ENCODE assay signal across 12 cellular contexts in genomic region chr1:204726478-204726877, GRCh38. TPM values are rescaled to one million over a fixed set of nuclear protein-coding genes. Genes with fewer than 3 reads are reported as not detected.
DNase-seq lines count a peak whose midpoint lies in the region; ATAC-seq and TF ChIP-seq lines count a peak whose summit lies in the region.
"Had no signal": no experiment of that assay in that cellular context is flagged by ENCODE, and none has a peak within 500 bp of the region (broad histone marks: within the 10 kb centered on the region; RNA-seq: fewer than 3 reads in every experiment).

No MANE protein-coding gene starts in this region.

- H3K4me1 ChIP-seq in CD8-positive, alpha-beta memory T cell (ENCODE audit: insufficient read depth, low read length), result no peaks in the 10 kb centered on the region
- H3K4me1 ChIP-seq: upper lobe of right lung had no signal

- DNase-seq in GM04504 (ENCODE audit: low read depth), result peak; percentile 0
- DNase-seq in MG63, result peak; percentile 65
- peak; percentile 43 to 52 for DNase-seq in cardiac fibroblast (ENCODE audit: low read depth in 2 of 2)
- DNase-seq in activated T-cell treated with anti-CD3 and anti-CD28 coated beads, Interleukin-2, amount 50 U/mL, for 24 hours, result no peak
- no peak for DNase-seq in NAMALWA (ENCODE audit: low spot score)
- no peak for DNase-seq in CD8-positive, alpha-beta memory T cell
- DNase-seq: activated CD4-positive, alpha-beta T cell treated with anti-CD3 and anti-CD28 coated beads, Interleukin-2, amount 10 ng/mL, durations not matched to agents 7 days and 5 days; activated naive CD8-positive, alpha-beta T cell treated with anti-CD3 and anti-CD28 coated beads, Interleukin-2, amount 10 ng/mL, durations not matched to agents 7 days and 5 days; left cardiac atrium; upper lobe of right lung had no signal

- H3K4me3 Mint-ChIP-seq in nephron, result no peak overlapping the region
- no peak overlapping the region for H3K4me3 Mint-ChIP-seq in activated T-cell treated with anti-CD3 and anti-CD28 coated beads, Interleukin-2, amount 50 U/mL, for 24 hours
- H3K4me3 Mint-ChIP-seq in CD8-positive, alpha-beta memory T cell, result no peak overlapping the region
- H3K4me3 Mint-ChIP-seq: activated CD4-positive, alpha-beta T cell treated with anti-CD3 and anti-CD28 coated beads, Interleukin-2, amount 10 ng/mL, durations not matched to agents 7 days and 5 days; activated naive CD8-positive, alpha-beta T cell treated with anti-CD3 and anti-CD28 coated beads, Interleukin-2, amount 10 ng/mL, durations not matched to agents 7 days and 5 days had no signal

- no peak overlapping the region for H3K27ac ChIP-seq in CD8-positive, alpha-beta memory T cell (ENCODE audit: low read depth, low read length)
- H3K27ac ChIP-seq: upper lobe of right lung had no signal

- CTCF ChIA-PET in CD8-positive, alpha-beta memory T cell (lab: Charles Lee), result interaction anchor here (1.7 kb wide), 1 partner anchor 19 kb away, joined by 5 read pairs; no protein-coding TSS in a partner anchor

- TF ChIP-seq CTCF in cardiac fibroblast (IDR thresholded peaks at IDR 0.05; ENCODE audit: low read depth, low read length) (no peak), nephron (IDR thresholded peaks at IDR 0.05; ENCODE audit: unreplicated experiment in 3 of 3) (no peak)

- ATAC-seq in HG02678 (IDR thresholded peaks at IDR 0.05; ENCODE audit: unreplicated experiment), result no peak
- ATAC-seq: upper lobe of right lung had no signal

- H3K36me3 Mint-ChIP-seq in nephron (ENCODE audit: low read depth), result no peaks in the 10 kb centered on the region
- no peaks in the 10 kb centered on the region for H3K36me3 Mint-ChIP-seq in activated T-cell treated with anti-CD3 and anti-CD28 coated beads, Interleukin-2, amount 50 U/mL, for 24 hours (ENCODE audit: low read depth)
- H3K36me3 Mint-ChIP-seq in CD8-positive, alpha-beta memory T cell, result no peaks in the 10 kb centered on the region
- H3K36me3 Mint-ChIP-seq: activated naive CD8-positive, alpha-beta T cell treated with anti-CD3 and anti-CD28 coated beads, Interleukin-2, amount 10 ng/mL, durations not matched to agents 7 days and 5 days had no signal

- H3K27me3 ChIP-seq in MG63, result no peaks in the 10 kb centered on the region
- no peaks in the 10 kb centered on the region for H3K27me3 ChIP-seq in CD8-positive, alpha-beta memory T cell (ENCODE audit: insufficient read depth, low read length, poor library complexity, severe bottlenecking)

- no peaks in the 10 kb centered on the region for H3K9me3 Mint-ChIP-seq in nephron
- no peaks in the 10 kb centered on the region for H3K9me3 Mint-ChIP-seq in activated T-cell treated with anti-CD3 and anti-CD28 coated beads, Interleukin-2, amount 50 U/mL, for 24 hours
- H3K9me3 Mint-ChIP-seq in CD8-positive, alpha-beta memory T cell, result no peaks in the 10 kb centered on the region
- H3K9me3 Mint-ChIP-seq: activated CD4-positive, alpha-beta T cell treated with anti-CD3 and anti-CD28 coated beads, Interleukin-2, amount 10 ng/mL, durations not matched to agents 7 days and 5 days; activated naive CD8-positive, alpha-beta T cell treated with anti-CD3 and anti-CD28 coated beads, Interleukin-2, amount 10 ng/mL, durations not matched to agents 7 days and 5 days had no signal

- H3K27me3 Mint-ChIP-seq in nephron (ENCODE audit: low read depth), result peaks cover 20% of the 10 kb centered on the region
- H3K27me3 Mint-ChIP-seq in activated T-cell treated with anti-CD3 and anti-CD28 coated beads, Interleukin-2, amount 50 U/mL, for 24 hours, result peaks cover 15% of the 10 kb centered on the region
- peaks cover 21 to 53% of the 10 kb centered on the region in 2 donors for H3K27me3 Mint-ChIP-seq in CD8-positive, alpha-beta memory T cell

- no peaks in the 10 kb centered on the region for H3K9me3 ChIP-seq in MG63
- H3K9me3 ChIP-seq in CD8-positive, alpha-beta memory T cell (ENCODE audit: low read length), result no peaks in the 10 kb centered on the region
- H3K9me3 ChIP-seq: upper lobe of right lung had no signal

- peak overlapping the region in 2 of 3 experiments; percentile 45 to 48 for H3K27ac Mint-ChIP-seq in nephron
- no peak overlapping the region for H3K27ac Mint-ChIP-seq in activated T-cell treated with anti-CD3 and anti-CD28 coated beads, Interleukin-2, amount 50 U/mL, for 24 hours
- H3K27ac Mint-ChIP-seq in CD8-positive, alpha-beta memory T cell, result peak overlapping the region in 1 of 8 donors; percentile 37
- H3K27ac Mint-ChIP-seq: activated CD4-positive, alpha-beta T cell treated with anti-CD3 and anti-CD28 coated beads, Interleukin-2, amount 10 ng/mL, durations not matched to agents 7 days and 5 days; activated naive CD8-positive, alpha-beta T cell treated with anti-CD3 and anti-CD28 coated beads, Interleukin-2, amount 10 ng/mL, durations not matched to agents 7 days and 5 days had no signal

- H3K36me3 ChIP-seq in MG63, result no peaks in the 10 kb centered on the region
- H3K36me3 ChIP-seq in CD8-positive, alpha-beta memory T cell (ENCODE audit: insufficient read depth, low read length), result no peaks in the 10 kb centered on the region
- H3K36me3 ChIP-seq: upper lobe of right lung had no signal

- no peak overlapping the region for H3K4me3 ChIP-seq in MG63
- no peak overlapping the region for H3K4me3 ChIP-seq in cardiac fibroblast (replicated peaks in 1 of 2; ENCODE audit: low read depth in 2 of 2, low read length in 2 of 2)
- no peak overlapping the region for H3K4me3 ChIP-seq in CD8-positive, alpha-beta memory T cell (ENCODE audit: low read length)
- H3K4me3 ChIP-seq: upper lobe of right lung had no signal

- POLR2A ChIA-PET in CD8-positive, alpha-beta memory T cell (lab: Charles Lee), result no interaction called here

- H3K4me1 Mint-ChIP-seq in nephron, result peaks cover 14% of the 10 kb centered on the region
- H3K4me1 Mint-ChIP-seq in activated T-cell treated with anti-CD3 and anti-CD28 coated beads, Interleukin-2, amount 50 U/mL, for 24 hours (ENCODE audit: low read depth), result no peaks in the 10 kb centered on the region
- H3K4me1 Mint-ChIP-seq in CD8-positive, alpha-beta memory T cell, result no peaks in the 10 kb centered on the region

RNA-seq across cellular contexts. Expression of gene LRRN2, which starts 40.9 kb away (rescaled TPM):
- 1.6 and 3.4 TPM in 2 replicates for total RNA-seq in MG63 (2014; rRNA removed; shearing (Covaris generic); ENCODE audit: low replicate concordance)
- total RNA-seq in CD8-positive, alpha-beta memory T cell, result not detected
- polyA plus RNA-seq in CD8-positive, alpha-beta memory T cell, result not detected
- total RNA-seq: activated CD4-positive, alpha-beta T cell treated with anti-CD3 and anti-CD28 coated beads, Interleukin-2, amount 10 ng/mL, durations not matched to agents 7 days and 5 days; activated naive CD8-positive, alpha-beta T cell treated with anti-CD3 and anti-CD28 coated beads, Interleukin-2, amount 10 ng/mL, durations not matched to agents 7 days and 5 days had no signal

Comparison
In these comparisons a context has a peak if more than half of its experiments do, and no peak if none do; other contexts are left out.
1. DNase-seq: peak in GM04504 (single experiment), MG63 (single experiment) and cardiac fibroblast (2 of 2); none in activated T-cell treated with anti-CD3 and anti-CD28 coated beads, Interleukin-2, amount 50 U/mL, for 24 hours (single experiment), NAMALWA (single experiment) and CD8-positive, alpha-beta memory T cell (0 of 5).